1 cellular context compared by ENCODE assay signal in the genomic region with DNA sequence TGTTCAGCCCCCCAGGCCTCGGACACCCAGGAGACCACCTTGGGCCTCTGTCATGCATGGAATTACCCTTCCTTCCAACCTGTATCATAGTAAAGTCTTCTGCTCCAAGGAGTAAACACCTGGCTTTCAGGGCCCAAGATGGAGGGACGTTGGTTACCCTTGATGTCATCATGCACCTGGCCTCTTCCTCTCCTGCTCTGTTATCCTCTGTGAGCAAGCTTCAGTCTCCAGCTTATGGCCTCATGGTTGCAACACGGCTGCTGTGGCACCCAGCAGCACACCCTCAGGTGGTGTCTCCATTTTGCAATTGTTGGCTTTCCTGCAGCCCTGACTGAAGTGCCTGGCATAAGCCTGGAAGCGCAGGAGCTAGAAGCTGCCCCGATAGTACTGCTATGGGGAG.
TF ChIP-seq lines count a peak whose summit lies in the region.

No MANE protein-coding gene starts in this region.

TF ChIP-seq in A549, 52 proteins besides CTCF, POLR2A, EP300 and RAD21:
- TF ChIP-seq HOXA7 (CRISPR knock-in tag; IDR thresholded peaks at IDR 0.05) (no peak), GATA3 (IDR thresholded peaks at IDR 0.05; ENCODE audit: borderline replicate concordance) (no peak)
- TF ChIP-seq, protein P1, sequence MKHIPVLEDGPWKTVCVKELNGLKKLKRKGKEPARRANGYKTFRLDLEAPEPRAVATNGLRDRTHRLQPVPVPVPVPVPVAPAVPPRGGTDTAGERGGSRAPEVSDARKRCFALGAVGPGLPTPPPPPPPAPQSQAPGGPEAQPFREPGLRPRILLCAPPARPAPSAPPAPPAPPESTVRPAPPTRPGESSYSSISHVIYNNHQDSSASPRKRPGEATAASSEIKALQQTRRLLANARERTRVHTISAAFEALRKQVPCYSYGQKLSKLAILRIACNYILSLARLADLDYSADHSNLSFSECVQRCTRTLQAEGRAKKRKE (CRISPR knock-in tag; IDR thresholded peaks at IDR 0.05; ENCODE audit: low read depth) = 0 out of 2 replicates have a peak, but pooled peaks have one; percentile 21
